1 cellular context compared by ENCODE assay signal in the genomic region with DNA sequence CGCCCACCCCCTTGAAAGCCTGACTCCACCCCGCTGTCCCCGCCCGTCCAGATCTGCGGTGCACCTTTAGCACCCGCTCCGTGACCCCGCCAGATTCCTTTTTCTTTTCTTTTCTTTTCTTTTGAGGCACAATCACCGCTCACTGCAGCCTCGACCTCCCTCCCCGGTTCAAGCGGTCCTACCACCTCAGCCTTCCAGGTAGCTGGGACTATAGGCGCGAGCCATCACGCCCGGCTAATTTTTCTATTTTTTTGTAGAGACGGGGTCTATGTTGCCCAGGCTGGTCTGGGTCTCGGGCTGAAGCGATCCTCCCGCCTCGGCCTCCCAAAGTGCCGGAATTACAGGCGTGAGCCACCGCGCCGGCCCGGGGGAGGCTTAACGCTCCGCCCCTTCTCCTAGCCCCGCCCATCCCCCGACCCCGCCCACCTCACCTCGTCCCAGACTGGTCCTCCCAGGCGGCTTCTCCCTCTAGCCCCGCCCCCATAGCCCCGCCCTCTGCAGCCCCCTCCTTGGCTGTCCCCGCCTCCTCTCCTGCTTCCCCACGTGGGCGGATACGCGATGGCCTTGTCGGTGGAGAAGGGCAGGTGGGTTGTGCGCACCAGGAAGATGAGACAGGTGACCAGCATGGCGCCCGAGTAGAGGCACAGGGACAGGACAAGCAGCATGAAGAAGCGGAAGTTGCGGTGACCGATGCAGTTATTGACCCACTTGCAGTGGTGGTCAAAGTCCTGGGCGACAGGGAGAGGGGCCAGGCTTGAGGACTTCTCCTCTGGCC.
TF ChIP-seq lines count a peak whose summit lies in the region.

No MANE protein-coding gene starts in this region.

TF ChIP-seq in GM12878, 131 proteins besides CTCF, POLR2A, EP300 and RAD21:
- TF ChIP-seq TBL1XR1 (IDR thresholded peaks at IDR 0.05; ENCODE audit: low read depth, low read length) (no peak), MEF2B (IDR thresholded peaks at IDR 0.05; ENCODE audit: partially characterized antibody, poor library complexity, severe bottlenecking) (no peak), DPF2 (IDR thresholded peaks at IDR 0.05) (no peak)
